8 cellular contexts compared by ENCODE assay signal in the genomic region with DNA sequence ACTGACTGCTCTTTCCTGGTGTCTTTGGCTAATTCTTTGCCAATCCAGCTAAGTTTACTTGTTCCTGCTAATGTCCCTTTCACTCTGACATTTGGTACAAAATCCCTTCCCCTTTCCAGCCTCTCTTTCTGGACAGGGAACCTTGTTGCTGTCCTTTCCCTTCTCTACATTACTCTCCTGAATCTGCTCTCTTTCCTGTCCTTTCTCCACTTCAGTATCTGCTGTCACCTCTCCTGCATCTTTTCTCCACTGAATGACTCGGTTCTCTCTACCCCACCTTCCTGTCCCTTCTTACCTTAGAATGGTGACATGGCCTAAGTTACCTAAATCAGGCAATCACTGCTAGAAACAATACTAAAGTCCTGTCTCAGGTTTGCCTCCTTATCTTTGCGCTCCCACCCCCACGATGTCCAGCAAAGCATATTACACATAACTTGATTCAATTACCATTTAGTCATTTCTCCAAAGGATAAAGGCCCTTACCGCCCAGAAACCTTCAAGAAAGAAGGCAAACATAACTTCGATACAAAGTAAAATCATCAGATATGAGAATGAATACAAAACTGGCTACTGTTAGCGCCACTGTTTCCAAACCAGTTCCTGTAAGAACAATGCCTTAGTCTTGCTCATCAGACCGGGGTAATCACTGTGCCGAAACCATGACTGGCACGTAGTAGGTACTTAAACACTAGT. TPM values are rescaled to one million over a fixed set of nuclear protein-coding genes. Genes with fewer than 3 reads are reported as not detected.
DNase-seq lines count a peak whose midpoint lies in the region; ATAC-seq and TF ChIP-seq lines count a peak whose summit lies in the region.

No MANE protein-coding gene starts in this region.

- ATAC-seq in activated CD4-positive, alpha-beta T cell treated with anti-CD3 and anti-CD28 coated beads for 36 hours: peak; percentile 34
- ATAC-seq in HG02981 (IDR thresholded peaks at IDR 0.05; ENCODE audit: unreplicated experiment) (no peak), GM19328 (IDR thresholded peaks at IDR 0.05; ENCODE audit: unreplicated experiment) (no peak)

- POLR2A ChIA-PET in activated CD4-positive, alpha-beta T cell treated with anti-CD3 and anti-CD28 coated beads for 36 hours (lab: Charles Lee): no interaction called here

- H3K36me3 Mint-ChIP-seq in activated CD4-positive, alpha-beta T cell treated with anti-CD3 and anti-CD28 coated beads for 36 hours (ENCODE audit: low read depth): no peaks in the 10 kb centered on the region
- H3K36me3 Mint-ChIP-seq in activated T-helper 1 cell treated with anti-CD3 and anti-CD28 coated beads, Interleukin-12 subunit alpha, Interleukin-12 subunit beta, Interleukin-2, Interleukin-4 antibody, amounts not matched to agents 30 ng/mL and 10 ng/mL and 1 ng/mL, durations not matched to agents 14 hours and 24 hours and 36 hours (ENCODE audit: low read depth): peaks cover 12% of the 10 kb centered on the region
- H3K36me3 Mint-ChIP-seq in immature natural killer cell: peaks cover 0 to 3% (median 0%) of the 10 kb centered on the region in 3 donors

- no peaks in the 10 kb centered on the region for H3K9me3 ChIP-seq in suprapubic skin

- no peaks in the 10 kb centered on the region for H3K9me3 Mint-ChIP-seq in activated CD4-positive, alpha-beta T cell treated with anti-CD3 and anti-CD28 coated beads for 36 hours (ENCODE audit: low read depth)
- no peaks in the 10 kb centered on the region for H3K9me3 Mint-ChIP-seq in activated T-helper 1 cell treated with anti-CD3 and anti-CD28 coated beads, Interleukin-12 subunit alpha, Interleukin-12 subunit beta, Interleukin-2, Interleukin-4 antibody, amounts not matched to agents 30 ng/mL and 10 ng/mL and 1 ng/mL, durations not matched to agents 14 hours and 24 hours and 36 hours
- no peaks in the 10 kb centered on the region for H3K9me3 Mint-ChIP-seq in immature natural killer cell

- H3K36me3 ChIP-seq in suprapubic skin: no peaks in the 10 kb centered on the region

- H3K27ac ChIP-seq in suprapubic skin: no peak overlapping the region

- intact Hi-C loops in activated CD4-positive, alpha-beta T cell treated with anti-CD3 and anti-CD28 coated beads for 36 hours (cut with DNase I, micrococcal nuclease): loop anchor here (1.0 to 5.0 kb wide), 5 partner anchors 28 to 1377 kb away; a partner anchor contains a TSS
- intact Hi-C loops in activated T-helper 1 cell treated with anti-CD3 and anti-CD28 coated beads, Interleukin-12 subunit alpha, Interleukin-12 subunit beta, Interleukin-2, Interleukin-4 antibody, amounts not matched to agents 30 ng/mL and 10 ng/mL and 1 ng/mL, durations not matched to agents 14 hours and 24 hours and 36 hours (cut with micrococcal nuclease): loop anchor here (2.0 kb wide), 3 partner anchors 78 to 1376 kb away; a partner anchor contains a TSS

- CTCF ChIA-PET in activated CD4-positive, alpha-beta T cell treated with anti-CD3 and anti-CD28 coated beads for 36 hours (lab: Charles Lee): no interaction called here

- peak overlapping the region; percentile 80 for H3K4me3 Mint-ChIP-seq in activated CD4-positive, alpha-beta T cell treated with anti-CD3 and anti-CD28 coated beads for 36 hours
- peak overlapping the region; percentile 86 for H3K4me3 Mint-ChIP-seq in activated T-helper 1 cell treated with anti-CD3 and anti-CD28 coated beads, Interleukin-12 subunit alpha, Interleukin-12 subunit beta, Interleukin-2, Interleukin-4 antibody, amounts not matched to agents 30 ng/mL and 10 ng/mL and 1 ng/mL, durations not matched to agents 14 hours and 24 hours and 36 hours
- peak overlapping the region; percentile 80 to 99 (median 87) for H3K4me3 Mint-ChIP-seq in immature natural killer cell

- H3K27me3 ChIP-seq in suprapubic skin: no peaks in the 10 kb centered on the region

- H3K4me3 ChIP-seq in suprapubic skin: peak overlapping the region; percentile 84

- no peak for TF ChIP-seq POLR2A in suprapubic skin (IDR thresholded peaks at IDR 0.05)

- H3K4me1 Mint-ChIP-seq in activated CD4-positive, alpha-beta T cell treated with anti-CD3 and anti-CD28 coated beads for 36 hours: peaks cover 51% of the 10 kb centered on the region
- peaks cover 35% of the 10 kb centered on the region for H3K4me1 Mint-ChIP-seq in activated T-helper 1 cell treated with anti-CD3 and anti-CD28 coated beads, Interleukin-12 subunit alpha, Interleukin-12 subunit beta, Interleukin-2, Interleukin-4 antibody, amounts not matched to agents 30 ng/mL and 10 ng/mL and 1 ng/mL, durations not matched to agents 14 hours and 24 hours and 36 hours (ENCODE audit: low read depth)
- peaks cover 58 to 66% of the 10 kb centered on the region in 2 donors for H3K4me1 Mint-ChIP-seq in immature natural killer cell

- DNase-seq in activated CD4-positive, alpha-beta T cell treated with anti-CD3 and anti-CD28 coated beads for 36 hours: peak; percentile 6
- DNase-seq in activated CD4-positive, alpha-beta T cell treated with anti-CD3 and anti-CD28 coated beads for 4 hours: no peak
- DNase-seq in activated T-helper 1 cell treated with anti-CD3 and anti-CD28 coated beads, Interleukin-12 subunit alpha, Interleukin-12 subunit beta, Interleukin-2, Interleukin-4 antibody, amounts not matched to agents 30 ng/mL and 10 ng/mL and 1 ng/mL, durations not matched to agents 14 hours and 24 hours and 36 hours (ENCODE audit: low spot score): no peak
- DNase-seq in immature natural killer cell (peak in 1 of 3 donors; percentile 3), suprapubic skin (ENCODE audit: low spot score in 2 of 2) (no peak), HCEC 1CT (no peak)

- TF ChIP-seq EP300 in suprapubic skin (IDR thresholded peaks at IDR 0.05): no peak

- H3K4me1 ChIP-seq in suprapubic skin: peaks cover 30% of the 10 kb centered on the region

- H3K27me3 Mint-ChIP-seq in activated CD4-positive, alpha-beta T cell treated with anti-CD3 and anti-CD28 coated beads for 36 hours: no peaks in the 10 kb centered on the region
- H3K27me3 Mint-ChIP-seq in activated T-helper 1 cell treated with anti-CD3 and anti-CD28 coated beads, Interleukin-12 subunit alpha, Interleukin-12 subunit beta, Interleukin-2, Interleukin-4 antibody, amounts not matched to agents 30 ng/mL and 10 ng/mL and 1 ng/mL, durations not matched to agents 14 hours and 24 hours and 36 hours (ENCODE audit: insufficient read depth): peaks cover 4% of the 10 kb centered on the region
- H3K27me3 Mint-ChIP-seq in immature natural killer cell (ENCODE audit: low read depth in 3 of 3): peaks cover 6 to 14% (median 14%) of the 10 kb centered on the region in 3 donors

- 3% methylated on average over 9 of the region's 9 CpGs for WGBS in suprapubic skin

- H3K27ac Mint-ChIP-seq in activated CD4-positive, alpha-beta T cell treated with anti-CD3 and anti-CD28 coated beads for 36 hours: peak overlapping the region; percentile 76
- H3K27ac Mint-ChIP-seq in activated T-helper 1 cell treated with anti-CD3 and anti-CD28 coated beads, Interleukin-12 subunit alpha, Interleukin-12 subunit beta, Interleukin-2, Interleukin-4 antibody, amounts not matched to agents 30 ng/mL and 10 ng/mL and 1 ng/mL, durations not matched to agents 14 hours and 24 hours and 36 hours: peak overlapping the region; percentile 32
- H3K27ac Mint-ChIP-seq in immature natural killer cell: peak overlapping the region; percentile 60 to 94 (median 76)

- no peak for TF ChIP-seq CTCF in suprapubic skin (IDR thresholded peaks at IDR 0.05)

RNA-seq across cellular contexts. Expression of a gene that starts 0.9 kb away (rescaled TPM):
- total RNA-seq in activated CD4-positive, alpha-beta T cell treated with anti-CD3 and anti-CD28 coated beads for 36 hours: 10 to 100 TPM; 32.4 to 42.7 TPM
- total RNA-seq in activated T-helper 1 cell treated with anti-CD3 and anti-CD28 coated beads, Interleukin-12 subunit alpha, Interleukin-12 subunit beta, Interleukin-2, Interleukin-4 antibody, amounts not matched to agents 30 ng/mL and 10 ng/mL and 1 ng/mL, durations not matched to agents 14 hours and 24 hours and 36 hours: 40.1 and 40.4 TPM in 2 replicates
- polyA plus RNA-seq in immature natural killer cell: 1 to 10 TPM in 2 of 3 donors, under 1 TPM in 1; 0.63 to 6.3 (median 1.9) TPM
- 10 to 100 TPM; 26.5 to 78.0 (median 36.5) TPM for total RNA-seq in suprapubic skin
